26 cellular contexts compared by ENCODE assay signal in the genomic region with DNA sequence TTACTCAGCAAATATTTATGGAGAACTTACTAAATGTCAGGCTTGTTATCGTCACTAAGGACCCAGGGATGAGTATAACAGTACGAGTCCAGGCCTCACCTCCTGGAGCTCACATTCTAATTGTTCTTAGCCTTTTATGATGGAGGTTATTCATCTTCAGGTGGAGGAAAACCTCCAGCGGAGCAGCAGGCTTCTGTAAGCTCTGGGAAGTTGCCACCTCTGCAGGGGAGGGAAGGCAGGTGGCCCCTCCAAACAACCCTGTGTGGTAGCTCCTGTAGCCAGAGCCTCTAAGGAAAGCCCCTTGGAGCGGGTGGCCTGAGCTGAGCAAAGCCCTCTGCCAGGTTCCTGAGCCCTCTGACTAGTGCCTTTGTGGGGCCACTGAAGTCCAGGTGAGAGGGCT.
"Had no signal": no experiment of that assay in that cellular context is flagged by ENCODE, and none has a peak within 500 bp of the region (broad histone marks: within the 10 kb centered on the region; RNA-seq: fewer than 3 reads in every experiment).

No MANE protein-coding gene starts in this region.

- H3K36me3 ChIP-seq: gastrocnemius medialis, right atrium auricular region, sigmoid colon, transverse colon, upper lobe of right lung, uterus had no signal

- H3K4me2 ChIP-seq: hepatocyte had no signal

- H3K4me1 Mint-ChIP-seq: naive B cell; stimulated activated effector memory CD8-positive, alpha-beta T cell treated with anti-CD3 and anti-CD28 coated beads, Interleukin-12 subunit alpha, Interleukin-12 subunit beta, amount 100 ng/mL, for 72 hours had no signal

- H3K27me3 Mint-ChIP-seq: progenitor cell of endocrine pancreas had no signal

- ATAC-seq: esophagus mucosa; mucosa of descending colon; natural killer cell treated with Interleukin-12 subunit alpha and Interleukin-12 subunit beta and Interleukin-15 and Interleukin-18, amount 100 ng/mL, for 72 hours; stimulated activated effector memory CD8-positive, alpha-beta T cell treated with anti-CD3 and anti-CD28 coated beads, Interleukin-12 subunit alpha, Interleukin-12 subunit beta, amount 100 ng/mL, for 72 hours; upper lobe of right lung had no signal

- H3K4me3 ChIP-seq: dorsolateral prefrontal cortex, hepatocyte, lung, mucosa of descending colon, right atrium auricular region, sigmoid colon, testis, transverse colon, upper lobe of right lung, uterus had no signal

- FAIRE-seq: colon, kidney had no signal

- H3K36me3 Mint-ChIP-seq: mesothelial cell of epicardium; naive B cell; natural killer cell treated with Interleukin-12 subunit alpha and Interleukin-12 subunit beta and Interleukin-15 and Interleukin-18, amount 100 ng/mL, for 72 hours; stimulated activated effector memory CD8-positive, alpha-beta T cell treated with anti-CD3 and anti-CD28 coated beads, Interleukin-12 subunit alpha, Interleukin-12 subunit beta, amount 100 ng/mL, for 72 hours had no signal

- H3K27me3 ChIP-seq: gastrocnemius medialis, hepatocyte, right atrium auricular region, sigmoid colon, testis, uterus had no signal

- H3K9me3 Mint-ChIP-seq: mesothelial cell of epicardium; natural killer cell treated with Interleukin-12 subunit alpha and Interleukin-12 subunit beta and Interleukin-15 and Interleukin-18, amount 100 ng/mL, for 72 hours; stimulated activated effector memory CD8-positive, alpha-beta T cell treated with anti-CD3 and anti-CD28 coated beads, Interleukin-12 subunit alpha, Interleukin-12 subunit beta, amount 100 ng/mL, for 72 hours had no signal

- H3K4me3 Mint-ChIP-seq: mesothelial cell of epicardium; naive B cell; natural killer cell treated with Interleukin-12 subunit alpha and Interleukin-12 subunit beta and Interleukin-15 and Interleukin-18, amount 100 ng/mL, for 72 hours; stimulated activated effector memory CD8-positive, alpha-beta T cell treated with anti-CD3 and anti-CD28 coated beads, Interleukin-12 subunit alpha, Interleukin-12 subunit beta, amount 100 ng/mL, for 72 hours had no signal

- H3K9me3 ChIP-seq: gastrocnemius medialis, mucosa of descending colon, right atrium auricular region, sigmoid colon, testis, transverse colon, upper lobe of right lung, uterus had no signal

- H3K79me2 ChIP-seq: hepatocyte, parathyroid adenoma had no signal

- H3K9ac ChIP-seq: parathyroid adenoma had no signal

- H2AFZ ChIP-seq: hepatocyte, parathyroid adenoma had no signal

- DNase-seq: dorsolateral prefrontal cortex; effector CD4-positive, alpha-beta T cell; foreskin fibroblast; gastrocnemius medialis; kidney; mesenchymal stem cell; mucosa of descending colon; naive B cell; sigmoid colon; stimulated activated CD4-positive, alpha-beta T cell treated with anti-CD3 and anti-CD28 coated beads, Interleukin-2, amount 100 ng/mL, for 24 hours; stimulated activated CD4-positive, alpha-beta T cell treated with anti-CD3 and anti-CD28 coated beads, Interleukin-4, amount 100 ng/mL, for 24 hours; stimulated activated naive CD4-positive, alpha-beta T cell treated with Interleukin-2 at 50 U/mL for 16 hours; testis; transverse colon; upper lobe of right lung; uterus had no signal

- H3K27ac ChIP-seq: hepatocyte, parathyroid adenoma, right atrium auricular region, sigmoid colon, testis, transverse colon, upper lobe of right lung, uterus had no signal

- H3K4me1 ChIP-seq: parathyroid adenoma, sigmoid colon, transverse colon, upper lobe of right lung, uterus had no signal

- H3K27ac Mint-ChIP-seq: mesothelial cell of epicardium; naive B cell; natural killer cell treated with Interleukin-12 subunit alpha and Interleukin-12 subunit beta and Interleukin-15 and Interleukin-18, amount 100 ng/mL, for 72 hours; progenitor cell of endocrine pancreas; stimulated activated effector memory CD8-positive, alpha-beta T cell treated with anti-CD3 and anti-CD28 coated beads, Interleukin-12 subunit alpha, Interleukin-12 subunit beta, amount 100 ng/mL, for 72 hours had no signal
